Comparison of ENCODE assay signal across 8 cellular contexts in genomic region chr17:50903604-50904521, GRCh38. TPM values are rescaled to one million over a fixed set of nuclear protein-coding genes. Genes with fewer than 3 reads are reported as not detected.
DNase-seq lines count a peak whose midpoint lies in the region; ATAC-seq, FAIRE-seq and TF ChIP-seq lines count a peak whose summit lies in the region.

No MANE protein-coding gene starts in this region.

- H3K4me3 ChIP-seq in A549 (no peak overlapping the region), HUES64 (ENCODE audit: low read length) (no peak overlapping the region)

- peaks cover 51% of the 10 kb centered on the region for H3K4me1 Mint-ChIP-seq in type B pancreatic cell (ENCODE audit: unreplicated experiment)

- H3K9me3 ChIP-seq in A549 (no peaks in the 10 kb centered on the region), HUES64 (ENCODE audit: insufficient read depth, low read depth, low read length) (no peaks in the 10 kb centered on the region)

- H3K27ac ChIP-seq in A549 = peak overlapping the region; percentile 67 to 88
- H3K27ac ChIP-seq in HUES64 (ENCODE audit: low read depth, low read length) = peak overlapping the region; percentile 40; the same call in 1 of the 2 replicates

- TF ChIP-seq POLR2A in A549 (IDR thresholded peaks at IDR 0.05; ENCODE audit: low read length) = no peak

- 77% methylated on average over 10 of the region's 10 CpGs for WGBS in A549 (ENCODE audit: missing lambda C conversion rate)
- WGBS in HUES64 = 91% methylated on average over 8 of the region's 10 CpGs

- ATAC-seq in A549 = peak in 1 of 2 experiments; percentile 4; a peak in 1 of 6 replicates
- peak; percentile 59 to 83 for ATAC-seq in activated naive CD4-positive, alpha-beta T cell treated with anti-CD3 and anti-CD28 coated beads, Interleukin-2, amount 50 U/mL, for 72 hours
- no peak for ATAC-seq in HG03025 (IDR thresholded peaks at IDR 0.05; ENCODE audit: low FRiP score, unreplicated experiment)

- DNase-seq in A549 (ENCODE audit: low read depth in 1 of 2, low spot score in 1 of 2) = no peak
- no peak for DNase-seq in activated naive CD4-positive, alpha-beta T cell treated with anti-CD3 and anti-CD28 coated beads, Interleukin-2, amount 50 U/mL, for 72 hours (ENCODE audit: low spot score in 2 of 2)
- DNase-seq in kidney tubule cell (ENCODE audit: low spot score) = peak; percentile 26
- DNase-seq in type B pancreatic cell (ENCODE audit: extremely low spot score, unreplicated experiment) = no peak
- DNase-seq in glomerular visceral epithelial cell (ENCODE audit: extremely low spot score) = no peak
- no peak for DNase-seq in COR-L47 (lab: John Stamatoyannopoulos, UW)

- H3K36me3 ChIP-seq in HUES64 (ENCODE audit: insufficient read depth, low read length) = no peaks in the 10 kb centered on the region

- POLR2A ChIA-PET in A549 (lab: Yijun Ruan, JAX) = interaction anchor here (1.5 to 8.0 kb wide), 2 partner anchors 11 to 38 kb away, joined by 3 to 72 read pairs; partner anchors contain the start of gene TOB1

- peak overlapping the region; percentile 48 for H3K4me2 ChIP-seq in A549

- peak overlapping the region; percentile 62 for H3K4me3 Mint-ChIP-seq in type B pancreatic cell

- H3K36me3 Mint-ChIP-seq in activated naive CD4-positive, alpha-beta T cell treated with anti-CD3 and anti-CD28 coated beads, Interleukin-2, amount 50 U/mL, for 72 hours = no peaks in the 10 kb centered on the region
- peaks cover 3% of the 10 kb centered on the region for H3K36me3 Mint-ChIP-seq in type B pancreatic cell

- H3K4me1 ChIP-seq in A549 (peaks cover 24% of the 10 kb centered on the region), HUES64 (ENCODE audit: insufficient read depth, low read length) (peaks cover 43% of the 10 kb centered on the region)

- no peak for TF ChIP-seq EP300 in A549 (IDR thresholded peaks at IDR 0.05)

- H3K9me3 Mint-ChIP-seq in activated naive CD4-positive, alpha-beta T cell treated with anti-CD3 and anti-CD28 coated beads, Interleukin-2, amount 50 U/mL, for 72 hours = peaks cover 0 to 5% of the 10 kb centered on the region in 2 donors
- peaks cover 4% of the 10 kb centered on the region for H3K9me3 Mint-ChIP-seq in type B pancreatic cell

- CTCF ChIA-PET in A549 (lab: Yijun Ruan, JAX) = interaction anchor here (0.6 to 2.1 kb wide), 9 partner anchors 8 to 62 kb away, joined by 3 to 12 read pairs (median 5); partner anchors contain the start of gene TOB1

- no peaks in the 10 kb centered on the region for H3K27me3 Mint-ChIP-seq in type B pancreatic cell

- FAIRE-seq in A549 (lab: Jason Lieb, UNC) = no peak

- H3K27me3 ChIP-seq in HUES64 (ENCODE audit: insufficient read depth, low read length) = no peaks in the 10 kb centered on the region

- H3K9ac ChIP-seq in HUES64 (ENCODE audit: low read depth, low read length) = peak overlapping the region; percentile 4; the same call in 1 of the 2 replicates

- no peak for TF ChIP-seq RAD21 in A549 (conservative IDR thresholded peaks at IDR 0.05 in 1 of 2, IDR thresholded peaks at IDR 0.05 in 1 of 2)

- TF ChIP-seq CTCF in A549 (IDR thresholded peaks at IDR 0.05) (no peak), type B pancreatic cell (conservative IDR thresholded peaks at IDR 0.05) (no peak)

- peak overlapping the region in 1 of 2 donors; percentile 67 for H3K27ac Mint-ChIP-seq in activated naive CD4-positive, alpha-beta T cell treated with anti-CD3 and anti-CD28 coated beads, Interleukin-2, amount 50 U/mL, for 72 hours
- peak overlapping the region; percentile 90 for H3K27ac Mint-ChIP-seq in type B pancreatic cell

TF ChIP-seq in A549, 52 proteins besides CTCF, POLR2A, EP300 and RAD21:
- TF ChIP-seq TP53 (CRISPR knock-in tag; IDR thresholded peaks at IDR 0.05) (no peak), GATA3 (IDR thresholded peaks at IDR 0.05; ENCODE audit: borderline replicate concordance) (no peak), EHF (CRISPR knock-in tag; IDR thresholded peaks at IDR 0.05) (no peak), NPAS2 (CRISPR knock-in tag; IDR thresholded peaks at IDR 0.05; ENCODE audit: borderline replicate concordance) (no peak), E2F6 (IDR thresholded peaks at IDR 0.05; ENCODE audit: borderline replicate concordance, low read depth) (no peak), ATOH8 (CRISPR knock-in tag; IDR thresholded peaks at IDR 0.05; ENCODE audit: low read depth) (no peak), FOSB (CRISPR knock-in tag; IDR thresholded peaks at IDR 0.05) (no peak), MAX (IDR thresholded peaks at IDR 0.05) (no peak), CBX2 (IDR thresholded peaks at IDR 0.05; ENCODE audit: borderline replicate concordance, low read depth) (no peak), SREBF2 (IDR thresholded peaks at IDR 0.05) (no peak), JUN (IDR thresholded peaks at IDR 0.05) (no peak)

RNA-seq across cellular contexts. Expression of gene TOB1, which starts 37.7 kb away (rescaled TPM):
- polyA plus RNA-seq in A549 (2011; rRNA removed) = 101 and 133 TPM in 2 replicates
- 39.6 and 55.5 TPM in 2 replicates for polyA plus RNA-seq in A549 (2012; cell fraction: cytosol; rRNA removed)
- 57.4 and 64.7 TPM in 2 replicates for polyA plus RNA-seq in A549 (2012; cell fraction: nucleus; rRNA removed)
- polyA plus RNA-seq in A549 (2017; fragmentation: RNase III; extraction: RNeasy Plus Mini Kit Qiagen cat#74134 plus additional on column Dnase treatment) = 77.9 to 111 TPM (median 103 TPM) in 3 replicates
- polyA minus RNA-seq in A549 (2011; rRNA and poly(A)+ RNA removed) = 172 and 195 TPM in 2 replicates
- 16.8 TPM for polyA plus RNA-seq in HUES64 (2013, experiment 1 of 2)
- 18.9 TPM for polyA plus RNA-seq in HUES64 (2013, experiment 2 of 2)
- total RNA-seq in activated naive CD4-positive, alpha-beta T cell treated with anti-CD3 and anti-CD28 coated beads, Interleukin-2, amount 50 U/mL, for 72 hours = 10 to 100 TPM; 25.7 to 85.5 TPM
- 54.9 and 113 TPM in 2 replicates for total RNA-seq in type B pancreatic cell (ENCODE audit: low replicate concordance)
